Comparison of ENCODE assay signal across 25 cellular contexts in the genomic region with DNA sequence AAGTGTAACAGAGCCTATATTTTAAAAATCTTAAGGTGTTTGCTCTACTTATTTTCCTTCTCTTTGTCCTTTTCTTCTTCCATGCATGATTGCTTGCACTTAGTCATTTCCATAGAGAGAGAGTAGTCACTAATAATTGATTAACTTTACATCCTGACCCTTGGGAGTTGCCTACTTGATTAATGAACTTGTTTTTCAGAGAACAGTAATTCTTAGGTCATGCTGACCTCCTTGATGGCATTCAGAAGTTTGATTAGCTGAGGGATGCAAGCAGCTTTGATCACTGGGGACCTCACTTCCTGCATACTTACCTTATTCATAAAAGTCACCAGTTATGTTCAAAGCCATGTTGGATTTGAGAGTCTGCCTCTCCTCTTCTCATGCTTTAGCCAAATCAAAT.
"Had no signal": no experiment of that assay in that cellular context is flagged by ENCODE, and none has a peak within 500 bp of the region (broad histone marks: within the 10 kb centered on the region; RNA-seq: fewer than 3 reads in every experiment).

No MANE protein-coding gene starts in this region.

- H3K27ac Mint-ChIP-seq: endodermal cell; immature natural killer cell; naive thymus-derived CD8-positive, alpha-beta T cell; nephron progenitor cell; stimulated activated naive CD8-positive, alpha-beta T cell treated with anti-CD3 and anti-CD28 coated beads, Interleukin-15, amount 100 ng/mL, for 72 hours had no signal

- DNase-seq: dorsolateral prefrontal cortex; effector CD4-positive, alpha-beta T cell; endodermal cell; foreskin melanocyte; hypothalamus; immature natural killer cell; islet precursor cell; left cardiac atrium; left ventricle myocardium inferior; lower lobe of right lung; naive thymus-derived CD8-positive, alpha-beta T cell; nephron progenitor cell; nucleus accumbens; ovary; posterior cingulate gyrus; right lobe of liver; small intestine; stimulated activated CD4-positive, alpha-beta T cell treated with anti-CD3 and anti-CD28 coated beads, Interleukin-15, amount 100 ng/mL, for 24 hours; stimulated activated CD4-positive, alpha-beta T cell treated with anti-CD3 and anti-CD28 coated beads, Interleukin-2, amount 100 ng/mL, for 48 hours; stimulated activated naive CD4-positive, alpha-beta T cell; stimulated activated naive CD8-positive, alpha-beta T cell treated with anti-CD3 and anti-CD28 coated beads, Interleukin-15, amount 100 ng/mL, for 72 hours; transverse colon had no signal

- H3K36me3 Mint-ChIP-seq: immature natural killer cell; naive thymus-derived CD8-positive, alpha-beta T cell had no signal

- ATAC-seq: left cardiac atrium; lower lobe of right lung; naive thymus-derived CD8-positive, alpha-beta T cell; right lobe of liver; stimulated activated naive CD8-positive, alpha-beta T cell treated with anti-CD3 and anti-CD28 coated beads, Interleukin-15, amount 100 ng/mL, for 72 hours had no signal

- H3K4me3 Mint-ChIP-seq: endodermal cell; immature natural killer cell; naive thymus-derived CD8-positive, alpha-beta T cell; nephron progenitor cell; stimulated activated naive CD8-positive, alpha-beta T cell treated with anti-CD3 and anti-CD28 coated beads, Interleukin-15, amount 100 ng/mL, for 72 hours had no signal

- H3K4me3 ChIP-seq: dorsolateral prefrontal cortex, esophagus muscularis mucosa, left ventricle myocardium inferior, lower lobe of right lung, ovary, right lobe of liver, suprapubic skin, transverse colon, vagina had no signal

- H3K27me3 Mint-ChIP-seq: naive thymus-derived CD8-positive, alpha-beta T cell; stimulated activated naive CD8-positive, alpha-beta T cell treated with anti-CD3 and anti-CD28 coated beads, Interleukin-15, amount 100 ng/mL, for 72 hours had no signal

- H3K4me1 Mint-ChIP-seq: endodermal cell; immature natural killer cell; naive thymus-derived CD8-positive, alpha-beta T cell; nephron progenitor cell; stimulated activated naive CD8-positive, alpha-beta T cell treated with anti-CD3 and anti-CD28 coated beads, Interleukin-15, amount 100 ng/mL, for 72 hours had no signal

- H3K9me3 Mint-ChIP-seq: endodermal cell had no signal
